In genomic region chr19:29941828-29942403, GRCh38 we compare ENCODE assay signal across 8 cellular contexts. TPM values are rescaled to one million over a fixed set of nuclear protein-coding genes. Genes with fewer than 3 reads are reported as not detected.
DNase-seq lines count a peak whose midpoint lies in the region; ATAC-seq, FAIRE-seq and TF ChIP-seq lines count a peak whose summit lies in the region.

Gene URI1 (plus strand): TSS chr19:29942239. CDS start chr19:29942548, 309 bp downstream.

- H3K9me3 ChIP-seq in A549, result peaks cover 13% of the 10 kb centered on the region; the same call in 2 of the 3 replicates
- H3K9me3 ChIP-seq in breast epithelium, result peaks cover under 1 to 11% of the 10 kb centered on the region in 2 donors
- no peaks in the 10 kb centered on the region for H3K9me3 ChIP-seq in smooth muscle cell (replicated peaks; ENCODE audit: low read depth)

- H3K9ac ChIP-seq in smooth muscle cell (ENCODE audit: low read depth), result peak within 1 kb of the TSS; percentile 55

- H3K4me1 ChIP-seq in A549, result peaks cover 38% of the 10 kb centered on the region
- H3K4me1 ChIP-seq in breast epithelium, result peaks cover 0 to 8% of the 10 kb centered on the region in 2 donors
- H3K4me1 ChIP-seq in smooth muscle cell (ENCODE audit: low read depth), result peaks cover 25% of the 10 kb centered on the region

- 2% methylated on average over 55 of the region's 59 CpGs for WGBS in A549 (ENCODE audit: missing lambda C conversion rate)
- 4% methylated on average over 37 of the region's 59 CpGs for WGBS in smooth muscle cell (ENCODE audit: low lambda C conversion rate)

- peak within 1 kb of the TSS; percentile 89 for H2AFZ ChIP-seq in smooth muscle cell (ENCODE audit: low read depth)

- intact Hi-C loops in breast epithelium (cut with DNase I; ENCODE audit: low total_unique reads), result no loop called here

- TF ChIP-seq CTCF in A549 (IDR thresholded peaks at IDR 0.05) (no peak), VCaP (conservative IDR thresholded peaks at IDR 0.05) (no peak), breast epithelium (IDR thresholded peaks at IDR 0.05) (no peak), smooth muscle cell (IDR thresholded peaks at IDR 0.05; ENCODE audit: borderline replicate concordance, insufficient read depth, poor library complexity, severe bottlenecking) (no peak)

- H3K4me2 ChIP-seq in A549 (peak within 1 kb of the TSS; percentile 83), smooth muscle cell (peak within 1 kb of the TSS; percentile 88)

- H3K27me3 ChIP-seq in breast epithelium (no peaks in the 10 kb centered on the region), smooth muscle cell (ENCODE audit: low read depth) (no peaks in the 10 kb centered on the region)

- no peak for TF ChIP-seq RAD21 in A549 (conservative IDR thresholded peaks at IDR 0.05 in 1 of 2, IDR thresholded peaks at IDR 0.05 in 1 of 2)

- H3K79me2 ChIP-seq in smooth muscle cell (ENCODE audit: low read depth), result peaks cover 46% of the 10 kb centered on the region

- H4K20me1 ChIP-seq in smooth muscle cell (ENCODE audit: low read depth), result peaks cover 39% of the 10 kb centered on the region

- no peak for TF ChIP-seq EP300 in A549 (IDR thresholded peaks at IDR 0.05)

- FAIRE-seq in A549 (lab: Jason Lieb, UNC), result no peak

- peak within 1 kb of the TSS; percentile 79 to 90 for H3K27ac ChIP-seq in A549
- H3K27ac ChIP-seq in VCaP, result peak within 1 kb of the TSS; percentile 89
- H3K27ac ChIP-seq in breast epithelium, result peak within 1 kb of the TSS; percentile 70 to 85
- H3K27ac ChIP-seq in smooth muscle cell (ENCODE audit: low read depth), result peak within 1 kb of the TSS; percentile 33

- ATAC-seq in A549 (peak; percentile 89 to 90), GM18867 (IDR thresholded peaks at IDR 0.05; ENCODE audit: unreplicated experiment) (peak; percentile 85), HG03095 (IDR thresholded peaks at IDR 0.05; ENCODE audit: unreplicated experiment) (peak; percentile 83)

- H3K4me3 ChIP-seq in A549 (peak within 1 kb of the TSS; percentile 64), breast epithelium (peak within 1 kb of the TSS; percentile 88 to 94 (median 91)), smooth muscle cell (peak within 1 kb of the TSS; percentile 81)

- POLR2A ChIA-PET in A549 (lab: Yijun Ruan, JAX), result interaction anchor here (0.6 to 1.9 kb wide), 16 partner anchors 9 to 290 kb away, joined by 3 to 10 read pairs (median 3); no protein-coding TSS in a partner anchor

- H3K36me3 ChIP-seq in breast epithelium (no peaks in the 10 kb centered on the region), smooth muscle cell (ENCODE audit: low read depth) (no peaks in the 10 kb centered on the region)

- DNase-seq in A549 (ENCODE audit: low read depth in 1 of 2, low spot score in 1 of 2), result peak; percentile 92 to 96
- peak; percentile 86 for DNase-seq in NCI-H2196 (lab: John Stamatoyannopoulos, UW; ENCODE audit: unreplicated experiment)
- DNase-seq in breast epithelium (ENCODE audit: low spot score in 2 of 2), result peak; percentile 84 to 92
- peak; percentile 96 for DNase-seq in iPS-NIHi7 (ENCODE audit: extremely low spot score)
- DNase-seq in smooth muscle cell (lab: John Stamatoyannopoulos, UW; ENCODE audit: unreplicated experiment), result peak; percentile 77

- H3F3A ChIP-seq in smooth muscle cell (ENCODE audit: low read depth), result no peaks in the 10 kb centered on the region

- CTCF ChIA-PET in A549 (lab: Yijun Ruan, JAX), result interaction anchor here (0.5 to 2.3 kb wide), 14 partner anchors 9 to 340 kb away, joined by 3 to 6 read pairs (median 4); no protein-coding TSS in a partner anchor

- TF ChIP-seq POLR2A in A549 (IDR thresholded peaks at IDR 0.05; ENCODE audit: low read length) (peak; percentile 90), breast epithelium (IDR thresholded peaks at IDR 0.05) (no peak)

TF ChIP-seq in A549, 52 proteins besides CTCF, POLR2A, EP300 and RAD21 (continues in another document):
- TF ChIP-seq CBX8 (IDR thresholded peaks at IDR 0.05) (no peak), PHF8 (IDR thresholded peaks at IDR 0.05; ENCODE audit: borderline replicate concordance, low read depth) (peak; percentile 54; the same call in 1 of the 2 replicates), ZSCAN20 (CRISPR knock-in tag; IDR thresholded peaks at IDR 0.05) (no peak), NPAS2 (CRISPR knock-in tag; IDR thresholded peaks at IDR 0.05; ENCODE audit: borderline replicate concordance) (no peak), HOXB13 (CRISPR knock-in tag; IDR thresholded peaks at IDR 0.05; ENCODE audit: low read depth) (peak; percentile 25; the same call in 1 of the 2 replicates), MAZ (IDR thresholded peaks at IDR 0.05; ENCODE audit: borderline replicate concordance, low read depth, low read length) (no peak), HOXB5 (CRISPR knock-in tag; IDR thresholded peaks at IDR 0.05) (no peak), TFCP2L1 (CRISPR knock-in tag; IDR thresholded peaks at IDR 0.05) (no peak), JUN (IDR thresholded peaks at IDR 0.05) (peak; percentile 84 to 90; a peak in 4 of 5 replicates), RFX5 (IDR thresholded peaks at IDR 0.05) (peak; percentile 77), CHD4 (IDR thresholded peaks at IDR 0.05; ENCODE audit: borderline replicate concordance) (no peak), RNF2 (IDR thresholded peaks at IDR 0.05; ENCODE audit: borderline replicate concordance, low read depth) (peak; percentile 82; the same call in 1 of the 2 replicates), EHF (CRISPR knock-in tag; IDR thresholded peaks at IDR 0.05) (no peak)
- TF ChIP-seq, protein P1, sequence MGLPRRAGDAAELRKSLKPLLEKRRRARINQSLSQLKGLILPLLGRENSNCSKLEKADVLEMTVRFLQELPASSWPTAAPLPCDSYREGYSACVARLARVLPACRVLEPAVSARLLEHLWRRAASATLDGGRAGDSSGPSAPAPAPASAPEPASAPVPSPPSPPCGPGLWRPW (IDR thresholded peaks at IDR 0.05), result no peak
- TF ChIP-seq, protein P2, sequence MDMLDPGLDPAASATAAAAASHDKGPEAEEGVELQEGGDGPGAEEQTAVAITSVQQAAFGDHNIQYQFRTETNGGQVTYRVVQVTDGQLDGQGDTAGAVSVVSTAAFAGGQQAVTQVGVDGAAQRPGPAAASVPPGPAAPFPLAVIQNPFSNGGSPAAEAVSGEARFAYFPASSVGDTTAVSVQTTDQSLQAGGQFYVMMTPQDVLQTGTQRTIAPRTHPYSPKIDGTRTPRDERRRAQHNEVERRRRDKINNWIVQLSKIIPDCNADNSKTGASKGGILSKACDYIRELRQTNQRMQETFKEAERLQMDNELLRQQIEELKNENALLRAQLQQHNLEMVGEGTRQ (IDR thresholded peaks at IDR 0.05), result 0 out of 2 replicates have a peak, but pooled peaks have one; percentile 26
- TF ChIP-seq, protein P3, sequence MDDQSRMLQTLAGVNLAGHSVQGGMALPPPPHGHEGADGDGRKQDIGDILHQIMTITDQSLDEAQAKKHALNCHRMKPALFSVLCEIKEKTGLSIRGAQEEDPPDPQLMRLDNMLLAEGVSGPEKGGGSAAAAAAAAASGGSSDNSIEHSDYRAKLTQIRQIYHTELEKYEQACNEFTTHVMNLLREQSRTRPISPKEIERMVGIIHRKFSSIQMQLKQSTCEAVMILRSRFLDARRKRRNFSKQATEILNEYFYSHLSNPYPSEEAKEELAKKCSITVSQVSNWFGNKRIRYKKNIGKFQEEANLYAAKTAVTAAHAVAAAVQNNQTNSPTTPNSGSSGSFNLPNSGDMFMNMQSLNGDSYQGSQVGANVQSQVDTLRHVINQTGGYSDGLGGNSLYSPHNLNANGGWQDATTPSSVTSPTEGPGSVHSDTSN (IDR thresholded peaks at IDR 0.05), result peak; percentile 38; the same call in 1 of the 2 replicates
- TF ChIP-seq, protein P4, sequence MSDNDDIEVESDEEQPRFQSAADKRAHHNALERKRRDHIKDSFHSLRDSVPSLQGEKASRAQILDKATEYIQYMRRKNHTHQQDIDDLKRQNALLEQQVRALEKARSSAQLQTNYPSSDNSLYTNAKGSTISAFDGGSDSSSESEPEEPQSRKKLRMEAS (IDR thresholded peaks at IDR 0.05), result peak; percentile 99
- TF ChIP-seq, protein P5, sequence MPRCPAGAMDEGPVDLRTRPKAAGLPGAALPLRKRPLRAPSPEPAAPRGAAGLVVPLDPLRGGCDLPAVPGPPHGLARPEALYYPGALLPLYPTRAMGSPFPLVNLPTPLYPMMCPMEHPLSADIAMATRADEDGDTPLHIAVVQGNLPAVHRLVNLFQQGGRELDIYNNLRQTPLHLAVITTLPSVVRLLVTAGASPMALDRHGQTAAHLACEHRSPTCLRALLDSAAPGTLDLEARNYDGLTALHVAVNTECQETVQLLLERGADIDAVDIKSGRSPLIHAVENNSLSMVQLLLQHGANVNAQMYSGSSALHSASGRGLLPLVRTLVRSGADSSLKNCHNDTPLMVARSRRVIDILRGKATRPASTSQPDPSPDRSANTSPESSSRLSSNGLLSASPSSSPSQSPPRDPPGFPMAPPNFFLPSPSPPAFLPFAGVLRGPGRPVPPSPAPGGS (IDR thresholded peaks at IDR 0.05), result peak; percentile 93
- TF ChIP-seq, protein P6, sequence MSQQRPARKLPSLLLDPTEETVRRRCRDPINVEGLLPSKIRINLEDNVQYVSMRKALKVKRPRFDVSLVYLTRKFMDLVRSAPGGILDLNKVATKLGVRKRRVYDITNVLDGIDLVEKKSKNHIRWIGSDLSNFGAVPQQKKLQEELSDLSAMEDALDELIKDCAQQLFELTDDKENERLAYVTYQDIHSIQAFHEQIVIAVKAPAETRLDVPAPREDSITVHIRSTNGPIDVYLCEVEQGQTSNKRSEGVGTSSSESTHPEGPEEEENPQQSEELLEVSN (IDR thresholded peaks at IDR 0.05; ENCODE audit: borderline replicate concordance, low read depth), result peak; percentile 95

RNA-seq across cellular contexts. Expression of gene URI1, which starts in this region (rescaled TPM):
- polyA plus RNA-seq in A549 (2011; rRNA removed), result 157 and 228 TPM in 2 replicates
- polyA plus RNA-seq in A549 (2012; cell fraction: cytosol; rRNA removed), result 49.3 and 63.3 TPM in 2 replicates
- 13.8 and 26.8 TPM in 2 replicates for polyA plus RNA-seq in A549 (2012; cell fraction: nucleus; rRNA removed)
- polyA plus RNA-seq in A549 (2017; fragmentation: RNase III; extraction: RNeasy Plus Mini Kit Qiagen cat#74134 plus additional on column Dnase treatment), result 116 to 125 TPM (median 119 TPM) in 3 replicates
- polyA minus RNA-seq in A549 (2011; rRNA and poly(A)+ RNA removed), result 112 and 125 TPM in 2 replicates
- 10 to 100 TPM; 61.0 to 78.2 (median 61.6) TPM for total RNA-seq in breast epithelium
- total RNA-seq in smooth muscle cell, result 47.6 and 53.5 TPM in 2 replicates
- 36.8 and 39.3 TPM in 2 replicates for polyA plus RNA-seq in smooth muscle cell

Comparison
In these comparisons a context has a peak if more than half of its experiments do, and no peak if none do; other contexts are left out.
1. Peak in every context shown above with its lines: DNase-seq, ATAC-seq, H3K4me3 ChIP-seq and H3K27ac ChIP-seq.
2. H3K27ac ChIP-seq: peak in every context shown above with its lines; median percentile 89 in VCaP; 84 in A549; 78 in breast epithelium; 33 in smooth muscle cell.